24 cellular contexts compared by ENCODE assay signal in genomic region chr11:77203901-77204755, GRCh38.
A peak's percentile ranks its signal among the peaks of the same experiment; 100 is the strongest.
DNase-seq lines count a peak whose midpoint lies in the region; ATAC-seq and TF ChIP-seq lines count a peak whose summit lies in the region.
"Had no signal": no experiment of that assay in that cellular context is flagged by ENCODE, and none has a peak within 500 bp of the region (broad histone marks: within the 10 kb centered on the region; RNA-seq: fewer than 3 reads in every experiment).

No MANE protein-coding gene starts in this region.

- CTCF ChIA-PET in activated B cell treated with CpG ODN at 0.5 μM for 24 hours (lab: Charles Lee) = no interaction called here

- intact Hi-C loops in cardiac septum (cut with DNase I) = no loop called here
- intact Hi-C loops in Right ventricle myocardium superior (cut with DNase I) = no loop called here
- intact Hi-C loops in activated B cell treated with CpG ODN at 0.5 μM for 24 hours (cut with micrococcal nuclease) = no loop called here
- intact Hi-C loops in posterior vena cava (cut with DNase I) = no loop called here
- intact Hi-C loops in lower lobe of right lung (cut with DNase I) = no loop called here

- H3K27me3 ChIP-seq in lower lobe of right lung (ENCODE audit: low read depth) = no peaks in the 10 kb centered on the region
- H3K27me3 ChIP-seq: esophagus muscularis mucosa, foreskin keratinocyte, thyroid gland had no signal

- no peaks in the 10 kb centered on the region for H3K4me1 ChIP-seq in lower lobe of right lung
- H3K4me1 ChIP-seq: esophagus muscularis mucosa, foreskin keratinocyte, HAP-1, psoas muscle, thyroid gland had no signal

- H3K9me3 Mint-ChIP-seq in activated B cell treated with CpG ODN at 0.5 μM for 24 hours = no peaks in the 10 kb centered on the region
- H3K9me3 Mint-ChIP-seq: activated naive CD4-positive, alpha-beta T cell treated with anti-CD3 and anti-CD28 coated beads, Interleukin-2, amount 50 U/mL, for 24 hours; stimulated activated naive CD8-positive, alpha-beta T cell treated with anti-CD3 and anti-CD28 coated beads, Interleukin-15, Interleukin-2, amounts not matched to agents 100 ng/mL and 50 ng/mL, for 24 hours had no signal

- peak; percentile 69 for DNase-seq in cardiac septum (ENCODE audit: low spot score)
- DNase-seq in Right ventricle myocardium superior = no peak
- DNase-seq in activated B cell treated with CpG ODN at 0.5 μM for 24 hours = peak; percentile 10
- peak; percentile 56 for DNase-seq in posterior vena cava (ENCODE audit: low spot score)
- no peak for DNase-seq in amygdala (lab: John Stamatoyannopoulos, UW)
- no peak for DNase-seq in lower lobe of right lung
- DNase-seq: activated CD4-positive, alpha-beta T cell treated with anti-CD3 and anti-CD28 coated beads for 36 hours; DMS53; foreskin keratinocyte; Karpas-422; mammary epithelial cell; NCI-H1436 treated with DMSO at 0.1 percent for 48 hours; NCI-H2107; NCI-H446; NCI-H774; RPMI8226; T-helper 1 cell; thyroid gland had no signal

- H3K36me3 ChIP-seq in lower lobe of right lung = no peaks in the 10 kb centered on the region
- H3K36me3 ChIP-seq: esophagus muscularis mucosa, HAP-1, thyroid gland had no signal

- no peak overlapping the region for H3K4me3 ChIP-seq in lower lobe of right lung
- H3K4me3 ChIP-seq: esophagus muscularis mucosa, HAP-1, psoas muscle, thyroid gland had no signal

- TF ChIP-seq CTCF in activated B cell treated with CpG ODN at 0.5 μM for 24 hours (IDR thresholded peaks at IDR 0.05) = no peak
- TF ChIP-seq CTCF in lower lobe of right lung (IDR thresholded peaks at IDR 0.05) = no peak

- H3K4me1 Mint-ChIP-seq in activated B cell treated with CpG ODN at 0.5 μM for 24 hours = no peaks in the 10 kb centered on the region
- H3K4me1 Mint-ChIP-seq: activated CD4-positive, alpha-beta T cell treated with anti-CD3 and anti-CD28 coated beads for 36 hours; activated naive CD4-positive, alpha-beta T cell treated with anti-CD3 and anti-CD28 coated beads, Interleukin-2, amount 50 U/mL, for 24 hours had no signal

- H3K36me3 Mint-ChIP-seq in activated B cell treated with CpG ODN at 0.5 μM for 24 hours (ENCODE audit: low read depth) = no peaks in the 10 kb centered on the region
- H3K36me3 Mint-ChIP-seq: activated naive CD4-positive, alpha-beta T cell treated with anti-CD3 and anti-CD28 coated beads, Interleukin-2, amount 50 U/mL, for 24 hours had no signal

- peaks cover 3% of the 10 kb centered on the region for H3K27me3 Mint-ChIP-seq in activated B cell treated with CpG ODN at 0.5 μM for 24 hours
- H3K27me3 Mint-ChIP-seq: activated CD4-positive, alpha-beta T cell treated with anti-CD3 and anti-CD28 coated beads for 36 hours; activated naive CD4-positive, alpha-beta T cell treated with anti-CD3 and anti-CD28 coated beads, Interleukin-2, amount 50 U/mL, for 24 hours; stimulated activated naive CD8-positive, alpha-beta T cell treated with anti-CD3 and anti-CD28 coated beads, Interleukin-15, Interleukin-2, amounts not matched to agents 100 ng/mL and 50 ng/mL, for 24 hours had no signal

- H3K9me3 ChIP-seq in lower lobe of right lung = no peaks in the 10 kb centered on the region
- H3K9me3 ChIP-seq: esophagus muscularis mucosa, HAP-1, psoas muscle, thyroid gland had no signal

- H3K27ac ChIP-seq in lower lobe of right lung = no peak overlapping the region
- H3K27ac ChIP-seq: esophagus muscularis mucosa, foreskin keratinocyte, psoas muscle, thyroid gland had no signal

- no peak overlapping the region for H3K27ac Mint-ChIP-seq in activated B cell treated with CpG ODN at 0.5 μM for 24 hours
- H3K27ac Mint-ChIP-seq: activated CD4-positive, alpha-beta T cell treated with anti-CD3 and anti-CD28 coated beads for 36 hours; activated naive CD4-positive, alpha-beta T cell treated with anti-CD3 and anti-CD28 coated beads, Interleukin-2, amount 50 U/mL, for 24 hours; stimulated activated naive CD8-positive, alpha-beta T cell treated with anti-CD3 and anti-CD28 coated beads, Interleukin-15, Interleukin-2, amounts not matched to agents 100 ng/mL and 50 ng/mL, for 24 hours had no signal

- no peak for ATAC-seq in Right ventricle myocardium superior (ENCODE audit: poor library complexity)
- no peak for ATAC-seq in activated B cell treated with CpG ODN at 0.5 μM for 24 hours (ENCODE audit: low read depth)
- ATAC-seq in HG02840 (IDR thresholded peaks at IDR 0.05; ENCODE audit: low FRiP score, unreplicated experiment) = no peak
- no peak for ATAC-seq in lower lobe of right lung
- ATAC-seq: activated CD4-positive, alpha-beta T cell treated with anti-CD3 and anti-CD28 coated beads for 36 hours; foreskin keratinocyte; psoas muscle had no signal

- POLR2A ChIA-PET in activated B cell treated with CpG ODN at 0.5 μM for 24 hours (lab: Charles Lee) = no interaction called here

- no peak overlapping the region for H3K4me3 Mint-ChIP-seq in activated B cell treated with CpG ODN at 0.5 μM for 24 hours
- H3K4me3 Mint-ChIP-seq: activated CD4-positive, alpha-beta T cell treated with anti-CD3 and anti-CD28 coated beads for 36 hours; activated naive CD4-positive, alpha-beta T cell treated with anti-CD3 and anti-CD28 coated beads, Interleukin-2, amount 50 U/mL, for 24 hours; stimulated activated naive CD8-positive, alpha-beta T cell treated with anti-CD3 and anti-CD28 coated beads, Interleukin-15, Interleukin-2, amounts not matched to agents 100 ng/mL and 50 ng/mL, for 24 hours had no signal

Comparison
In these comparisons a context has a peak if more than half of its experiments do, and no peak if none do; other contexts are left out.
1. DNase-seq: peak in cardiac septum (single experiment), activated B cell treated with CpG ODN at 0.5 μM for 24 hours (single experiment) and posterior vena cava (single experiment); none in Right ventricle myocardium superior (single experiment), amygdala (0 of 56) and lower lobe of right lung (single experiment).